2 cellular contexts compared by ENCODE assay signal in the genomic region with DNA sequence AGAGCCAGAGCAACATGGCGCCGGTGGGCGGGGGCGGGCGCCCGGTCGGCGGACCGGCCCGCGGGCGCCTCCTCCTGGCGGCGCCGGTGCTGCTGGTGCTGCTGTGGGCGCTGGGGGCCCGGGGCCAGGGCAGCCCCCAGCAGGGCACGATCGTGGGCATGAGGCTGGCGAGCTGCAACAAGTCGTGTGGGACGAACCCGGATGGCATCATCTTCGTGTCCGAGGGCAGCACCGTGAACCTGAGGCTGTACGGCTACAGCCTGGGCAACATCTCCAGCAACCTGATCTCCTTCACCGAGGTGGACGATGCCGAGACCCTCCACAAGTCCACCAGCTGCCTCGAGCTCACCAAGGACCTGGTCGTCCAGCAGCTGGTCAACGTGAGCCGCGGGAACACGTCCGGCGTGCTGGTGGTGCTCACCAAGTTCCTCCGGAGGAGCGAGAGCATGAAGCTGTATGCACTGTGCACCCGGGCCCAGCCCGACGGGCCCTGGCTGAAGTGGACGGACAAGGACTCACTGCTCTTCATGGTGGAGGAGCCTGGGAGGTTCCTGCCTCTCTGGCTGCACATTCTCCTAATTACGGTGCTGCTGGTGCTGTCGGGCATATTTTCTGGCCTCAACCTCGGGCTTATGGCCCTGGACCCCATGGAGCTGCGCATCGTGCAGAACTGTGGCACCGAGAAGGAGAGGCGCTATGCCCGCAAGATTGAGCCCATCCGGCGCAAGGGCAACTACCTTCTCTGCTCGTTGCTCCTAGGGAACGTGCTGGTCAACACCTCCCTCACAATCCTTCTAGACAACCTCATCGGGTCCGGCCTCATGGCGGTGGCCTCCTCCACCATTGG.
TF ChIP-seq lines count a peak whose summit lies in the region.

No MANE protein-coding gene starts in this region.

TF ChIP-seq in SK-N-SH, 30 proteins besides CTCF, POLR2A, EP300 and RAD21:
- TF ChIP-seq SMC3 (IDR thresholded peaks at IDR 0.05; ENCODE audit: low read depth, low read length) (peak; percentile 27; the same call in 1 of the 2 replicates), TAF1 (IDR thresholded peaks at IDR 0.05; ENCODE audit: borderline replicate concordance, low read depth, low read length) (no peak)

TF ChIP-seq in endothelial cell of umbilical vein, 7 proteins besides CTCF, POLR2A, EP300 and RAD21:
- TF ChIP-seq EZH2 (IDR thresholded peaks at IDR 0.05; ENCODE audit: borderline replicate concordance, low read depth, low read length, severe bottlenecking): no peak
- TF ChIP-seq JUN (IDR thresholded peaks at IDR 0.05; ENCODE audit: borderline replicate concordance, insufficient read depth, insufficient read length, low read depth): no peak
- no peak for TF ChIP-seq MAX (IDR thresholded peaks at IDR 0.05; ENCODE audit: insufficient read depth, insufficient read length)
- no peak for TF ChIP-seq MYC (IDR thresholded peaks at IDR 0.05; ENCODE audit: low read depth, low read length)
